Comparison of ENCODE assay signal across 15 cellular contexts in genomic region chr11:46351148-46351547, GRCh38. TPM values are rescaled to one million over a fixed set of nuclear protein-coding genes. Genes with fewer than 3 reads are reported as not detected.
A peak's percentile ranks its signal among the peaks of the same experiment; 100 is the strongest.
DNase-seq lines count a peak whose midpoint lies in the region; ATAC-seq, FAIRE-seq and TF ChIP-seq lines count a peak whose summit lies in the region.
"Had no signal": no experiment of that assay in that cellular context is flagged by ENCODE, and none has a peak within 500 bp of the region (broad histone marks: within the 10 kb centered on the region; RNA-seq: fewer than 3 reads in every experiment).

No MANE protein-coding gene starts in this region.

- peak overlapping the region; percentile 27 for H3K27ac ChIP-seq in layer of hippocampus (ENCODE audit: low read depth, low read length)

- no peaks in the 10 kb centered on the region for H3K27me3 Mint-ChIP-seq in stimulated activated naive CD8-positive, alpha-beta T cell treated with anti-CD3 and anti-CD28 coated beads, Interleukin-15, Interleukin-2, amounts not matched to agents 100 ng/mL and 50 ng/mL, for 24 hours
- H3K27me3 Mint-ChIP-seq in activated naive CD8-positive, alpha-beta T cell treated with anti-CD3 and anti-CD28 coated beads for 36 hours = no peaks in the 10 kb centered on the region
- H3K27me3 Mint-ChIP-seq: stimulated activated naive B cell treated with anti-CD40 and anti-IgM and Interleukin-4, amounts not matched to agents 10 μg/mL and 1 μg/mL and 100 μg/mL, for 72 hours had no signal

- peak overlapping the region; percentile 68 for H3K27ac Mint-ChIP-seq in stimulated activated naive CD8-positive, alpha-beta T cell treated with anti-CD3 and anti-CD28 coated beads, Interleukin-15, Interleukin-2, amounts not matched to agents 100 ng/mL and 50 ng/mL, for 24 hours
- H3K27ac Mint-ChIP-seq in activated naive CD8-positive, alpha-beta T cell treated with anti-CD3 and anti-CD28 coated beads for 36 hours = peak overlapping the region; percentile 72

- no peaks in the 10 kb centered on the region for H3K27me3 ChIP-seq in layer of hippocampus (ENCODE audit: control insufficient read depth, insufficient read depth, low read length)

- peaks cover 80% of the 10 kb centered on the region for H3K4me1 Mint-ChIP-seq in stimulated activated naive CD8-positive, alpha-beta T cell treated with anti-CD3 and anti-CD28 coated beads, Interleukin-15, Interleukin-2, amounts not matched to agents 100 ng/mL and 50 ng/mL, for 24 hours (ENCODE audit: low read depth)
- H3K4me1 Mint-ChIP-seq in activated naive CD8-positive, alpha-beta T cell treated with anti-CD3 and anti-CD28 coated beads for 36 hours = peaks cover 67% of the 10 kb centered on the region

- no peaks in the 10 kb centered on the region for H3K9me3 Mint-ChIP-seq in stimulated activated naive CD8-positive, alpha-beta T cell treated with anti-CD3 and anti-CD28 coated beads, Interleukin-15, Interleukin-2, amounts not matched to agents 100 ng/mL and 50 ng/mL, for 24 hours
- H3K9me3 Mint-ChIP-seq in activated naive CD8-positive, alpha-beta T cell treated with anti-CD3 and anti-CD28 coated beads for 36 hours = no peaks in the 10 kb centered on the region
- H3K9me3 Mint-ChIP-seq: stimulated activated naive B cell treated with anti-CD40 and anti-IgM and Interleukin-4, amounts not matched to agents 10 μg/mL and 1 μg/mL and 100 μg/mL, for 72 hours had no signal

- no peak for TF ChIP-seq POLR2A in GM12892 (IDR thresholded peaks at IDR 0.05; ENCODE audit: low read depth, low read length)

- no peak for FAIRE-seq in GM12892 (lab: Jason Lieb, UNC)
- FAIRE-seq: GM18507 had no signal

- peaks cover 7% of the 10 kb centered on the region for H3K36me3 Mint-ChIP-seq in stimulated activated naive CD8-positive, alpha-beta T cell treated with anti-CD3 and anti-CD28 coated beads, Interleukin-15, Interleukin-2, amounts not matched to agents 100 ng/mL and 50 ng/mL, for 24 hours (ENCODE audit: low read depth)
- H3K36me3 Mint-ChIP-seq in activated naive CD8-positive, alpha-beta T cell treated with anti-CD3 and anti-CD28 coated beads for 36 hours = peaks cover 21% of the 10 kb centered on the region

- ATAC-seq in stimulated activated naive CD8-positive, alpha-beta T cell treated with anti-CD3 and anti-CD28 coated beads, Interleukin-15, Interleukin-2, amounts not matched to agents 100 U/mL and 50 U/mL, for 24 hours = no peak
- ATAC-seq: stimulated activated naive B cell treated with anti-CD40 and anti-IgM and Interleukin-4, amounts not matched to agents 10 μg/mL and 1 μg/mL and 100 μg/mL, for 72 hours had no signal

- peak overlapping the region; percentile 81 for H3K4me3 Mint-ChIP-seq in stimulated activated naive CD8-positive, alpha-beta T cell treated with anti-CD3 and anti-CD28 coated beads, Interleukin-15, Interleukin-2, amounts not matched to agents 100 ng/mL and 50 ng/mL, for 24 hours
- peak overlapping the region; percentile 83 for H3K4me3 Mint-ChIP-seq in activated naive CD8-positive, alpha-beta T cell treated with anti-CD3 and anti-CD28 coated beads for 36 hours
- H3K4me3 Mint-ChIP-seq: stimulated activated naive B cell treated with anti-CD40 and anti-IgM and Interleukin-4, amounts not matched to agents 10 μg/mL and 1 μg/mL and 100 μg/mL, for 72 hours had no signal

- no peak for DNase-seq in stimulated activated naive CD8-positive, alpha-beta T cell treated with anti-CD3 and anti-CD28 coated beads, Interleukin-15, Interleukin-2, amounts not matched to agents 100 U/mL and 50 U/mL, for 24 hours
- DNase-seq in activated naive CD8-positive, alpha-beta T cell treated with anti-CD3 and anti-CD28 coated beads for 36 hours = no peak
- DNase-seq in GM12892 (ENCODE audit: insufficient read length) = no peak
- no peak for DNase-seq in NCI-H774 (lab: John Stamatoyannopoulos, UW)
- DNase-seq in DMS53 treated with DMSO at 0.1 percent for 48 hours (lab: John Stamatoyannopoulos, UW; ENCODE audit: unreplicated experiment) = no peak
- DNase-seq in GM03348 (ENCODE audit: low spot score) = no peak
- DNase-seq: H7; NCI-H345; stimulated activated naive B cell treated with anti-CD40 and anti-IgM and Interleukin-4, amounts not matched to agents 10 μg/mL and 1 μg/mL and 100 μg/mL, for 72 hours had no signal

RNA-seq across cellular contexts. Expression of gene DGKZ, which starts 3.9 kb away (rescaled TPM):
- 100 to 1,000 TPM in 1 of 2 experiments, 10 to 100 TPM in 1; 100.0 to 101 TPM for total RNA-seq in activated naive CD8-positive, alpha-beta T cell treated with anti-CD3 and anti-CD28 coated beads for 36 hours
- polyA plus RNA-seq in GM12892 (2012; ENCODE audit: missing spikeins) = 11.6 TPM

RNA-seq across cellular contexts. Expression of gene MDK, which starts 30.3 kb away (rescaled TPM):
- 1 to 10 TPM; 3.4 to 3.6 TPM for total RNA-seq in activated naive CD8-positive, alpha-beta T cell treated with anti-CD3 and anti-CD28 coated beads for 36 hours
- 6.6 TPM for polyA plus RNA-seq in GM12892 (2012; ENCODE audit: missing spikeins)

RNA-seq across cellular contexts. Expression of gene CHRM4, which starts 40.4 kb away (rescaled TPM):
- under 1 TPM in 1 of 2 experiments, not detected in 1; 0.14 TPM for total RNA-seq in activated naive CD8-positive, alpha-beta T cell treated with anti-CD3 and anti-CD28 coated beads for 36 hours
- not detected for polyA plus RNA-seq in GM12892 (2012; ENCODE audit: missing spikeins)
- total RNA-seq: mesenteric fat pad, posterior vena cava, RPMI7951 had no signal
